In genomic region chr3:124620600-124621063, GRCh38 we compare ENCODE assay signal across 8 cellular contexts.
DNase-seq lines count a peak whose midpoint lies in the region; ATAC-seq, FAIRE-seq and TF ChIP-seq lines count a peak whose summit lies in the region.

No MANE protein-coding gene starts in this region.

- H3K4me2 ChIP-seq in A549 (peak overlapping the region; percentile 55), Loucy (ENCODE audit: low read depth, low read length, poor library complexity, severe bottlenecking) (peak overlapping the region; percentile 55)

- FAIRE-seq in A549 (lab: Jason Lieb, UNC) (no peak), kidney (lab: Jason Lieb, UNC) (peak; percentile 49)

- intact Hi-C loops in kidney (cut with DNase I) = no loop called here

- H3K27me3 Mint-ChIP-seq in activated T-cell treated with anti-CD3 and anti-CD28 coated beads, Interleukin-2, amount 50 U/mL, for 4 hours (ENCODE audit: low read depth) = no peaks in the 10 kb centered on the region

- no peaks in the 10 kb centered on the region for H3K27me3 ChIP-seq in Loucy (ENCODE audit: insufficient read depth, low read length, poor library complexity, severe bottlenecking)

- DNase-seq in A549 (ENCODE audit: low read depth in 1 of 2, low spot score in 1 of 2) (peak; percentile 12 to 63), kidney (no peak), NCI-H345 (lab: John Stamatoyannopoulos, UW) (no peak), COLO668 (lab: John Stamatoyannopoulos, UW; ENCODE audit: unreplicated experiment) (no peak), NCI-H1436 (lab: John Stamatoyannopoulos, UW) (no peak)
- peak; percentile 17 for DNase-seq in activated T-cell treated with anti-CD3 and anti-CD28 coated beads, Interleukin-2, amount 50 U/mL, for 4 hours

- H2AFZ ChIP-seq in Loucy (ENCODE audit: low read length) = peak overlapping the region; percentile 57

- WGBS in A549 (ENCODE audit: missing lambda C conversion rate) = 37% methylated on average over 6 of the region's 6 CpGs

- peak overlapping the region; percentile 58 for H3K4me3 Mint-ChIP-seq in activated T-cell treated with anti-CD3 and anti-CD28 coated beads, Interleukin-2, amount 50 U/mL, for 4 hours

- peaks cover 13% of the 10 kb centered on the region for H3K4me1 ChIP-seq in A549
- H3K4me1 ChIP-seq in Loucy (ENCODE audit: insufficient read depth, low read length, poor library complexity, severe bottlenecking) = peaks cover 25% of the 10 kb centered on the region
- H3K4me1 ChIP-seq in kidney (ENCODE audit: control insufficient read depth in 1 of 2, insufficient read depth in 1 of 2, low read depth in 1 of 2, low read length in 2 of 2) = peaks cover 0 to 4% of the 10 kb centered on the region in 2 donors

- H4K20me1 ChIP-seq in Loucy (ENCODE audit: insufficient read depth, low read length, poor library complexity, severe bottlenecking) = no peaks in the 10 kb centered on the region

- peaks cover 25% of the 10 kb centered on the region for H3K4me1 Mint-ChIP-seq in activated T-cell treated with anti-CD3 and anti-CD28 coated beads, Interleukin-2, amount 50 U/mL, for 4 hours (ENCODE audit: low read depth)

- no peak for TF ChIP-seq EP300 in A549 (IDR thresholded peaks at IDR 0.05)

- TF ChIP-seq RAD21 in A549 (conservative IDR thresholded peaks at IDR 0.05 in 1 of 2, IDR thresholded peaks at IDR 0.05 in 1 of 2) = peak; percentile 45 to 48

- H3K9me3 ChIP-seq in A549 (no peaks in the 10 kb centered on the region), Loucy (ENCODE audit: insufficient read depth, low read depth, low read length) (no peaks in the 10 kb centered on the region), kidney (ENCODE audit: control insufficient read depth in 1 of 2, low read length in 2 of 2) (no peaks in the 10 kb centered on the region)

- POLR2A ChIA-PET in A549 (lab: Yijun Ruan, JAX) = no interaction called here

- no peak overlapping the region for H3K9ac ChIP-seq in Loucy (ENCODE audit: low read depth, low read length, poor library complexity, severe bottlenecking)
- H3K9ac ChIP-seq in kidney (ENCODE audit: low read length in 2 of 2) = no peak overlapping the region

- H3K9me2 ChIP-seq in Loucy (replicated peaks; ENCODE audit: low read depth, low read length) = no peaks in the 10 kb centered on the region

- H3K4me3 ChIP-seq in A549 (no peak overlapping the region), Loucy (ENCODE audit: low read length, poor library complexity, severe bottlenecking) (peak overlapping the region; percentile 44), kidney (ENCODE audit: low read length in 2 of 2) (no peak overlapping the region)

- H3K27ac ChIP-seq in A549 (peak overlapping the region; percentile 23 to 78; a peak in 5 of 6 replicates), kidney (ENCODE audit: low read depth in 2 of 2, low read length in 2 of 2) (no peak overlapping the region)

- H3K36me3 ChIP-seq in Loucy (ENCODE audit: insufficient read depth, low read length) = no peaks in the 10 kb centered on the region
- no peaks in the 10 kb centered on the region for H3K36me3 ChIP-seq in kidney (ENCODE audit: control insufficient read depth in 1 of 2, insufficient read depth in 2 of 2, low read length in 2 of 2)

- CTCF ChIA-PET in A549 (lab: Yijun Ruan, JAX) = interaction anchor here (0.6 to 2.0 kb wide), 3 partner anchors 27 to 68 kb away, joined by 3 to 6 read pairs (median 3); no protein-coding TSS in a partner anchor

- no peaks in the 10 kb centered on the region for H3K36me3 Mint-ChIP-seq in activated T-cell treated with anti-CD3 and anti-CD28 coated beads, Interleukin-2, amount 50 U/mL, for 4 hours (ENCODE audit: insufficient read depth)

- peak; percentile 89 to 94 for ATAC-seq in A549
- ATAC-seq in GM21360 (IDR thresholded peaks at IDR 0.05; ENCODE audit: unreplicated experiment) = peak; percentile 65
- peak; percentile 58 to 81 for ATAC-seq in activated T-cell treated with anti-CD3 and anti-CD28 coated beads, Interleukin-2, amount 50 U/mL, for 4 hours

- peak; percentile 23; the same call in 2 of the 3 replicates for TF ChIP-seq CTCF in A549 (IDR thresholded peaks at IDR 0.05)
- peak; percentile 41 for TF ChIP-seq CTCF in Loucy (conservative IDR thresholded peaks at IDR 0.05; ENCODE audit: low read length)
- TF ChIP-seq CTCF in kidney (IDR thresholded peaks at IDR 0.05; ENCODE audit: borderline replicate concordance, extremely low read depth, insufficient read depth) = peak; percentile 22

- no peaks in the 10 kb centered on the region for H3K9me3 Mint-ChIP-seq in activated T-cell treated with anti-CD3 and anti-CD28 coated beads, Interleukin-2, amount 50 U/mL, for 4 hours

- H3K79me2 ChIP-seq in Loucy (ENCODE audit: insufficient read depth, low read length) = no peaks in the 10 kb centered on the region

- no peak for TF ChIP-seq POLR2A in A549 (IDR thresholded peaks at IDR 0.05; ENCODE audit: low read length)

- no peaks in the 10 kb centered on the region for H3F3A ChIP-seq in Loucy (ENCODE audit: low read depth)

TF ChIP-seq in A549, 52 proteins besides CTCF, POLR2A, EP300 and RAD21:
- TF ChIP-seq ESRRA (IDR thresholded peaks at IDR 0.05; ENCODE audit: borderline replicate concordance, low read length) (no peak; the same call in 1 of the 2 replicates), USF2 (IDR thresholded peaks at IDR 0.05) (no peak), SMC3 (IDR thresholded peaks at IDR 0.05) (peak; percentile 38; the same call in 2 of the 3 replicates), NPAS2 (CRISPR knock-in tag; IDR thresholded peaks at IDR 0.05; ENCODE audit: borderline replicate concordance) (no peak), FOSL2 (IDR thresholded peaks at IDR 0.05) (no peak), FOSL2 (CRISPR knock-in tag; IDR thresholded peaks at IDR 0.05) (peak; percentile 21; the same call in 1 of the 2 replicates), MAX (IDR thresholded peaks at IDR 0.05) (no peak), PBX3 (IDR thresholded peaks at IDR 0.05) (no peak), RNF2 (IDR thresholded peaks at IDR 0.05; ENCODE audit: borderline replicate concordance, low read depth) (no peak), ATOH8 (CRISPR knock-in tag; IDR thresholded peaks at IDR 0.05; ENCODE audit: low read depth) (no peak)
TF ChIP-seq in A549: peak in this region for 2.

Comparison
In these comparisons a context has a peak if more than half of its experiments do, and no peak if none do; other contexts are left out.
1. DNase-seq: peak in A549 (2 of 2) and activated T-cell treated with anti-CD3 and anti-CD28 coated beads, Interleukin-2, amount 50 U/mL, for 4 hours (single experiment); none in kidney (single experiment), NCI-H345 (single experiment), COLO668 (single experiment) and NCI-H1436 (single experiment).
2. H3K27ac ChIP-seq: peak in A549 (2 of 2); none in kidney (0 of 2).
3. Peak in every context shown above with its lines, with median percentiles within 50 percentile points of each other: ATAC-seq and CTCF ChIP-seq.